In the genomic region with DNA sequence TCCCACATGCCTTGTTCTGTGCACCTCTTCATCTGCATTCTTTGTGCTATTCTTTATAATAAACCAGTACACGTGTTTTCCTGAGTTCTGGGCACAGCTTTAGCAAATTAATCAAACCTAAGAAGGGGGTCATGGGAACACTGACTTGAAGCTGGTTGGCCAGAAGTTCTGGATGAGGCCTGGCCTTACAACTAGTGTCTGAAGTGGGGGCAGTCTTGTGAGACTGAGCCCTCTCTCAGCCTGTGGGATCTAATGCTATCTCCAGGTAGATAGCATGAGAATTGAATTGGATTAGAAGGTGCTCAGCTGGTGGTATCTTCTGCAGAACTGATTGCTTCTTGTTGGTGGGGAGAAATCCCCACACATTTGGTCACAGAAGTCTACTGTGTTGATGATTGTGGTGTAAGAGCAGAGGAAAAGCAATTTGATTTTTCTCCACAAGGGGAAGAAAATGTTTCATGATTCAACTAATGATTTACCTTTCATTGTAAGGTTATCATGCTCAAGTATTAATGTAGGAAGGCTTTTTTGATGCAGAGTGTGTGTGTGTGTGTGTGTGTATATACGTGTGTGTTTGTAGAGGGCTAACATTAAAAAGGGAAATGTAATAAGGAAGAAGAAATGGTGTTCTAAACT, we compare ENCODE assay signal across 13 cellular contexts. TPM values are rescaled to one million over a fixed set of nuclear protein-coding genes. Genes with fewer than 3 reads are reported as not detected.
DNase-seq lines count a peak whose midpoint lies in the region; ATAC-seq, FAIRE-seq and TF ChIP-seq lines count a peak whose summit lies in the region.
"Not testable (repeated sequence)": the region's sequence is repeated elsewhere in the genome, so short reads cannot be mapped to it uniquely, and the experiment has no call there.
"Had no signal": no experiment of that assay in that cellular context is flagged by ENCODE, and none has a peak within 500 bp of the region (broad histone marks: within the 10 kb centered on the region; RNA-seq: fewer than 3 reads in every experiment).

No MANE protein-coding gene starts in this region.

- H3K9me3 Mint-ChIP-seq in activated CD4-positive, alpha-beta T cell treated with anti-CD3 and anti-CD28 coated beads for 36 hours (ENCODE audit: low read depth) = not testable (repeated sequence)

- DNase-seq in A549 (ENCODE audit: low read depth in 1 of 2, low spot score in 1 of 2); HCT116 (ENCODE audit: low read depth, low spot score); activated CD4-positive, alpha-beta T cell treated with anti-CD3 and anti-CD28 coated beads for 36 hours; left lobe of liver (ENCODE audit: low spot score); upper lobe of right lung: not testable (repeated sequence)

- POLR2A ChIA-PET in A549 (lab: Yijun Ruan, JAX); HCT116 (lab: Charles Lee); activated CD4-positive, alpha-beta T cell treated with anti-CD3 and anti-CD28 coated beads for 36 hours (lab: Charles Lee): not testable (repeated sequence)

- RAD21 ChIA-PET in HCT116 (lab: Charles Lee; ENCODE audit: low non-redundant PET in 1 of 2, low total read pairs in 2 of 2, uncharacterized antibody in 2 of 2, unreplicated experiment in 2 of 2) = not testable (repeated sequence)

- H3K9me2 ChIP-seq in HCT116 (ENCODE audit: insufficient read depth) = not testable (repeated sequence)

- CTCF ChIA-PET in A549 (lab: Yijun Ruan, JAX); HCT116 (lab: Charles Lee); activated CD4-positive, alpha-beta T cell treated with anti-CD3 and anti-CD28 coated beads for 36 hours (lab: Charles Lee): not testable (repeated sequence)

- intact Hi-C loops in HCT116 (cut with micrococcal nuclease); activated CD4-positive, alpha-beta T cell treated with anti-CD3 and anti-CD28 coated beads for 36 hours (cut with DNase I, micrococcal nuclease); upper lobe of right lung (cut with DNase I): not testable (repeated sequence)

- H3K4me3 Mint-ChIP-seq in activated CD4-positive, alpha-beta T cell treated with anti-CD3 and anti-CD28 coated beads for 36 hours = not testable (repeated sequence)

- ATAC-seq in A549 = peak; percentile 68 to 79
- ATAC-seq in HCT116 = peak; percentile 65
- ATAC-seq in activated CD4-positive, alpha-beta T cell treated with anti-CD3 and anti-CD28 coated beads for 36 hours = peak; percentile 16
- peak; percentile 44 for ATAC-seq in left lobe of liver
- peak; percentile 25 for ATAC-seq in upper lobe of right lung

- not testable (repeated sequence) for H3K27ac Mint-ChIP-seq in activated CD4-positive, alpha-beta T cell treated with anti-CD3 and anti-CD28 coated beads for 36 hours

- not testable (repeated sequence) for H3K27me3 Mint-ChIP-seq in activated CD4-positive, alpha-beta T cell treated with anti-CD3 and anti-CD28 coated beads for 36 hours

- H3K4me3 ChIP-seq in A549; HCT116 (replicated peaks in 1 of 2; ENCODE audit: low read depth in 1 of 2, low read length in 2 of 2); upper lobe of right lung: not testable (repeated sequence)

- H3K4me1 ChIP-seq in A549; HCT116 (ENCODE audit: control insufficient read depth in 1 of 2, insufficient read depth in 2 of 2, low read length in 2 of 2); upper lobe of right lung: not testable (repeated sequence)

- not testable (repeated sequence) for H3K27ac ChIP-seq in A549; HCT116 (ENCODE audit: low read depth, low read length); upper lobe of right lung

- not testable (repeated sequence) for H3K27me3 ChIP-seq in HCT116 (ENCODE audit: insufficient read depth, low read length); upper lobe of right lung

- H2AFZ ChIP-seq in HCT116 (ENCODE audit: low read depth, low read length, poor library complexity, severe bottlenecking) = not testable (repeated sequence)

- not testable (repeated sequence) for TF ChIP-seq CTCF in A549 (IDR thresholded peaks at IDR 0.05); HCT116 (IDR thresholded peaks at IDR 0.05 in 2 of 3, conservative IDR thresholded peaks at IDR 0.05 in 1 of 3; ENCODE audit: borderline replicate concordance in 1 of 3, insufficient read depth in 1 of 3, low read depth in 2 of 3, low read length in 2 of 3); upper lobe of right lung (IDR thresholded peaks at IDR 0.05)

- not testable (repeated sequence) for H3K79me2 ChIP-seq in HCT116 (ENCODE audit: insufficient read depth, low read length)

- not testable (repeated sequence) for TF ChIP-seq EP300 in A549 (IDR thresholded peaks at IDR 0.05)

- not testable (repeated sequence) for H3K4me1 Mint-ChIP-seq in activated CD4-positive, alpha-beta T cell treated with anti-CD3 and anti-CD28 coated beads for 36 hours

- H3K9me3 ChIP-seq in A549; HCT116 (ENCODE audit: control insufficient read depth in 1 of 2, insufficient read depth in 1 of 2, low read depth in 1 of 2, low read length in 2 of 2); upper lobe of right lung: not testable (repeated sequence)

- WGBS in A549 (ENCODE audit: missing lambda C conversion rate) = no CpG with 5 or more reads among the region's 2 CpGs

- H3K4me2 ChIP-seq in A549; HCT116 (ENCODE audit: low read length): not testable (repeated sequence)

- H3K36me3 ChIP-seq in HCT116 (ENCODE audit: control insufficient read depth in 1 of 2, insufficient read depth in 2 of 2, low read length in 2 of 2); upper lobe of right lung: not testable (repeated sequence)

- FAIRE-seq in A549 (lab: Jason Lieb, UNC) = not testable (repeated sequence)

- H4K20me1 ChIP-seq in HCT116 (ENCODE audit: insufficient read depth) = not testable (repeated sequence)

- H3K36me3 Mint-ChIP-seq in activated CD4-positive, alpha-beta T cell treated with anti-CD3 and anti-CD28 coated beads for 36 hours (ENCODE audit: low read depth) = not testable (repeated sequence)

- not testable (repeated sequence) for BruUV-seq in HCT116 (replicated peaks; lab: Mats Ljungman, UMichigan)

- TF ChIP-seq POLR2A in A549 (IDR thresholded peaks at IDR 0.05; ENCODE audit: low read length); HCT116 (IDR thresholded peaks at IDR 0.05; ENCODE audit: borderline replicate concordance, extremely low read depth, insufficient read depth, insufficient read length): not testable (repeated sequence)

- not testable (repeated sequence) for H3K9ac ChIP-seq in HCT116 (ENCODE audit: low read length)

- TF ChIP-seq RAD21 in A549 (conservative IDR thresholded peaks at IDR 0.05 in 1 of 2, IDR thresholded peaks at IDR 0.05 in 1 of 2); HCT116 (IDR thresholded peaks at IDR 0.05; ENCODE audit: low read depth): not testable (repeated sequence)

RNA-seq across cellular contexts. Expression of a gene that starts 25.7 kb away (rescaled TPM):
- polyA plus RNA-seq in A549 (2011; rRNA removed) (not detected in 2 replicates), A549 (2017; fragmentation: RNase III; extraction: RNeasy Plus Mini Kit Qiagen cat#74134 plus additional on column Dnase treatment) (not detected in 3 replicates)
- not detected in 2 replicates for polyA plus RNA-seq in A549 (2012; cell fraction: cytosol; rRNA removed)
- not detected in 2 replicates for polyA plus RNA-seq in A549 (2012; cell fraction: nucleus; rRNA removed)
- not detected in 2 replicates for polyA minus RNA-seq in A549 (2011; rRNA and poly(A)+ RNA removed)
- total RNA-seq in HCT116 (2021; ENCODE audit: unreplicated experiment) (0.22 TPM), left lobe of liver (0.18 TPM), upper lobe of right lung (not detected)
- polyA plus RNA-seq in HCT116 (2012) = 0.07 and 0.09 TPM in 2 replicates
- total RNA-seq in activated CD4-positive, alpha-beta T cell treated with anti-CD3 and anti-CD28 coated beads for 36 hours = not detected
- total RNA-seq: A172; A673; Caco-2; Calu3; CD8-positive, alpha-beta T cell had no signal
- polyA plus RNA-seq: AG04450; CD14-positive monocyte; CD4-positive, CD25-positive, alpha-beta regulatory T cell had no signal

RNA-seq across cellular contexts. Expression of a gene that starts 33.6 kb away (rescaled TPM):
- polyA plus RNA-seq in A549 (2011; rRNA removed) = not detected in 2 replicates
- not detected in 2 replicates for polyA plus RNA-seq in A549 (2012; cell fraction: cytosol; rRNA removed)
- 0.06 TPM in 1 of 2 replicates, not detected in the other for polyA plus RNA-seq in A549 (2012; cell fraction: nucleus; rRNA removed)
- 0.12 TPM in 1 of 3 replicates, not detected in the others for polyA plus RNA-seq in A549 (2017; fragmentation: RNase III; extraction: RNeasy Plus Mini Kit Qiagen cat#74134 plus additional on column Dnase treatment)
- not detected in 2 replicates for polyA minus RNA-seq in A549 (2011; rRNA and poly(A)+ RNA removed)
- total RNA-seq in HCT116 (2021; ENCODE audit: unreplicated experiment) = not detected
- polyA plus RNA-seq in HCT116 (2012) = not detected in 2 replicates
- not detected for total RNA-seq in activated CD4-positive, alpha-beta T cell treated with anti-CD3 and anti-CD28 coated beads for 36 hours
- total RNA-seq in left lobe of liver = not detected
- total RNA-seq in upper lobe of right lung = not detected
- total RNA-seq: A172; A673; Caco-2; Calu3; CD4-positive, CD25-positive, alpha-beta regulatory T cell; CD8-positive, alpha-beta T cell had no signal
- polyA plus RNA-seq: AG04450; CD14-positive monocyte; CD4-positive, CD25-positive, alpha-beta regulatory T cell had no signal

Comparison
In these comparisons a context has a peak if more than half of its experiments do, and no peak if none do; other contexts are left out.
1. ATAC-seq: peak in every context shown above with its lines; median percentile 74 in A549; 65 in HCT116; 44 in left lobe of liver; 25 in upper lobe of right lung; 16 in activated CD4-positive, alpha-beta T cell treated with anti-CD3 and anti-CD28 coated beads for 36 hours.